ENCODE assay signal across 19 cellular contexts in genomic region chr1:152673016-152673415, GRCh38. TPM values are rescaled to one million over a fixed set of nuclear protein-coding genes. Genes with fewer than 3 reads are reported as not detected.
DNase-seq lines count a peak whose midpoint lies in the region; ATAC-seq and TF ChIP-seq lines count a peak whose summit lies in the region.
"Had no signal": no experiment of that assay in that cellular context is flagged by ENCODE, and none has a peak within 500 bp of the region (broad histone marks: within the 10 kb centered on the region; RNA-seq: fewer than 3 reads in every experiment).

No MANE protein-coding gene starts in this region.

- no peaks in the 10 kb centered on the region for H3K36me3 ChIP-seq in GM23338 (ENCODE audit: insufficient read depth)
- H3K36me3 ChIP-seq: BE2C had no signal

- H3K27ac Mint-ChIP-seq in GM23338 = no peak overlapping the region
- H3K27ac Mint-ChIP-seq: CD4-positive, alpha-beta memory T cell had no signal

- no peaks in the 10 kb centered on the region; the same call in 1 of the 2 replicates for H3K9me2 ChIP-seq in GM23338 (ENCODE audit: insufficient read depth)

- H3K4me1 ChIP-seq in GM23338 (ENCODE audit: insufficient read depth) = no peaks in the 10 kb centered on the region
- H3K4me1 ChIP-seq: A549, BE2C had no signal

- ATAC-seq in GM23338 (no peak), esophagus mucosa (peak; percentile 66), GM21526 (IDR thresholded peaks at IDR 0.05; ENCODE audit: low FRiP score, unreplicated experiment) (no peak), GM18870 (IDR thresholded peaks at IDR 0.05; ENCODE audit: unreplicated experiment) (no peak)
- ATAC-seq: A549, HCT116 had no signal

- H3K27ac ChIP-seq in GM23338 (ENCODE audit: low read depth) = no peak overlapping the region
- H3K27ac ChIP-seq: A549, C4-2B, HL-60 had no signal

- H3K4me2 ChIP-seq in GM23338 = no peak overlapping the region
- H3K4me2 ChIP-seq: A549 had no signal

- H3K36me3 Mint-ChIP-seq in GM23338 (ENCODE audit: low read depth) = no peaks in the 10 kb centered on the region
- H3K36me3 Mint-ChIP-seq: CD4-positive, alpha-beta memory T cell had no signal

- no peaks in the 10 kb centered on the region for H3F3A ChIP-seq in GM23338 (replicated peaks; ENCODE audit: low read depth)

- H3K4me3 Mint-ChIP-seq in GM23338 = no peak overlapping the region
- H3K4me3 Mint-ChIP-seq: CD4-positive, alpha-beta memory T cell had no signal

- TF ChIP-seq CTCF in GM23338 (conservative IDR thresholded peaks at IDR 0.05; ENCODE audit: low read depth in 2 of 2) = no peak

- H3K79me2 ChIP-seq in GM23338 (replicated peaks; ENCODE audit: insufficient read depth) = no peaks in the 10 kb centered on the region

- DNase-seq in GM23338 (ENCODE audit: low spot score) = no peak
- peak; percentile 2 for DNase-seq in RKO (ENCODE audit: low spot score)
- DNase-seq in SKM-1 treated with dmso at 0.1 percent for 144 hours (lab: John Stamatoyannopoulos, UW; ENCODE audit: unreplicated experiment) = no peak
- DNase-seq: BE2C; CD4-positive, alpha-beta memory T cell; COR-L47; DMS153; DMS79 treated with DMSO at 0.1 percent for 48 hours; EL; GDM1; IMR-90 had no signal

- H4K20me1 ChIP-seq in GM23338 (replicated peaks; ENCODE audit: insufficient read depth) = no peaks in the 10 kb centered on the region

- H3K9me3 Mint-ChIP-seq in GM23338 = no peaks in the 10 kb centered on the region; the same call in 2 of the 3 replicates
- H3K9me3 Mint-ChIP-seq: CD4-positive, alpha-beta memory T cell had no signal

- peak overlapping the region; percentile 23; the same call in 1 of the 2 replicates for H2AFZ ChIP-seq in GM23338

- peaks cover 2% of the 10 kb centered on the region for H3K27me3 Mint-ChIP-seq in GM23338 (ENCODE audit: insufficient read depth, low read depth, poor library complexity)

- no peaks in the 10 kb centered on the region for H3K27me3 ChIP-seq in GM23338 (ENCODE audit: insufficient read depth)
- H3K27me3 ChIP-seq: BE2C had no signal

- no peak overlapping the region for H3K4me3 ChIP-seq in GM23338
- H3K4me3 ChIP-seq: A549 had no signal

- no peaks in the 10 kb centered on the region for H3K4me1 Mint-ChIP-seq in GM23338
- H3K4me1 Mint-ChIP-seq: CD4-positive, alpha-beta memory T cell had no signal

TF ChIP-seq in GM23338, 12 proteins besides CTCF, POLR2A, EP300 and RAD21 (continues in another document):
- TF ChIP-seq STAT1 (IDR thresholded peaks at IDR 0.05; ENCODE audit: unreplicated experiment) = no peak
- no peak for TF ChIP-seq ZNF114 (CRISPR knock-in tag; IDR thresholded peaks at IDR 0.05)
- no peak for TF ChIP-seq EZH2 (IDR thresholded peaks at IDR 0.05; ENCODE audit: low read depth, unreplicated experiment)
- TF ChIP-seq POLR2AphosphoS5 (IDR thresholded peaks at IDR 0.05; ENCODE audit: low read depth) = no peak
- no peak for TF ChIP-seq EZH2phosphoT487 (IDR thresholded peaks at IDR 0.05; ENCODE audit: unreplicated experiment)
- no peak for TF ChIP-seq CREB1 (CRISPR knock-in tag; IDR thresholded peaks at IDR 0.05; ENCODE audit: low read depth)
- no peak for TF ChIP-seq ZNF331 (CRISPR knock-in tag; IDR thresholded peaks at IDR 0.05; ENCODE audit: low read depth)
- TF ChIP-seq JUNB (IDR thresholded peaks at IDR 0.05; ENCODE audit: unreplicated experiment) = no peak
- TF ChIP-seq, protein P1, sequence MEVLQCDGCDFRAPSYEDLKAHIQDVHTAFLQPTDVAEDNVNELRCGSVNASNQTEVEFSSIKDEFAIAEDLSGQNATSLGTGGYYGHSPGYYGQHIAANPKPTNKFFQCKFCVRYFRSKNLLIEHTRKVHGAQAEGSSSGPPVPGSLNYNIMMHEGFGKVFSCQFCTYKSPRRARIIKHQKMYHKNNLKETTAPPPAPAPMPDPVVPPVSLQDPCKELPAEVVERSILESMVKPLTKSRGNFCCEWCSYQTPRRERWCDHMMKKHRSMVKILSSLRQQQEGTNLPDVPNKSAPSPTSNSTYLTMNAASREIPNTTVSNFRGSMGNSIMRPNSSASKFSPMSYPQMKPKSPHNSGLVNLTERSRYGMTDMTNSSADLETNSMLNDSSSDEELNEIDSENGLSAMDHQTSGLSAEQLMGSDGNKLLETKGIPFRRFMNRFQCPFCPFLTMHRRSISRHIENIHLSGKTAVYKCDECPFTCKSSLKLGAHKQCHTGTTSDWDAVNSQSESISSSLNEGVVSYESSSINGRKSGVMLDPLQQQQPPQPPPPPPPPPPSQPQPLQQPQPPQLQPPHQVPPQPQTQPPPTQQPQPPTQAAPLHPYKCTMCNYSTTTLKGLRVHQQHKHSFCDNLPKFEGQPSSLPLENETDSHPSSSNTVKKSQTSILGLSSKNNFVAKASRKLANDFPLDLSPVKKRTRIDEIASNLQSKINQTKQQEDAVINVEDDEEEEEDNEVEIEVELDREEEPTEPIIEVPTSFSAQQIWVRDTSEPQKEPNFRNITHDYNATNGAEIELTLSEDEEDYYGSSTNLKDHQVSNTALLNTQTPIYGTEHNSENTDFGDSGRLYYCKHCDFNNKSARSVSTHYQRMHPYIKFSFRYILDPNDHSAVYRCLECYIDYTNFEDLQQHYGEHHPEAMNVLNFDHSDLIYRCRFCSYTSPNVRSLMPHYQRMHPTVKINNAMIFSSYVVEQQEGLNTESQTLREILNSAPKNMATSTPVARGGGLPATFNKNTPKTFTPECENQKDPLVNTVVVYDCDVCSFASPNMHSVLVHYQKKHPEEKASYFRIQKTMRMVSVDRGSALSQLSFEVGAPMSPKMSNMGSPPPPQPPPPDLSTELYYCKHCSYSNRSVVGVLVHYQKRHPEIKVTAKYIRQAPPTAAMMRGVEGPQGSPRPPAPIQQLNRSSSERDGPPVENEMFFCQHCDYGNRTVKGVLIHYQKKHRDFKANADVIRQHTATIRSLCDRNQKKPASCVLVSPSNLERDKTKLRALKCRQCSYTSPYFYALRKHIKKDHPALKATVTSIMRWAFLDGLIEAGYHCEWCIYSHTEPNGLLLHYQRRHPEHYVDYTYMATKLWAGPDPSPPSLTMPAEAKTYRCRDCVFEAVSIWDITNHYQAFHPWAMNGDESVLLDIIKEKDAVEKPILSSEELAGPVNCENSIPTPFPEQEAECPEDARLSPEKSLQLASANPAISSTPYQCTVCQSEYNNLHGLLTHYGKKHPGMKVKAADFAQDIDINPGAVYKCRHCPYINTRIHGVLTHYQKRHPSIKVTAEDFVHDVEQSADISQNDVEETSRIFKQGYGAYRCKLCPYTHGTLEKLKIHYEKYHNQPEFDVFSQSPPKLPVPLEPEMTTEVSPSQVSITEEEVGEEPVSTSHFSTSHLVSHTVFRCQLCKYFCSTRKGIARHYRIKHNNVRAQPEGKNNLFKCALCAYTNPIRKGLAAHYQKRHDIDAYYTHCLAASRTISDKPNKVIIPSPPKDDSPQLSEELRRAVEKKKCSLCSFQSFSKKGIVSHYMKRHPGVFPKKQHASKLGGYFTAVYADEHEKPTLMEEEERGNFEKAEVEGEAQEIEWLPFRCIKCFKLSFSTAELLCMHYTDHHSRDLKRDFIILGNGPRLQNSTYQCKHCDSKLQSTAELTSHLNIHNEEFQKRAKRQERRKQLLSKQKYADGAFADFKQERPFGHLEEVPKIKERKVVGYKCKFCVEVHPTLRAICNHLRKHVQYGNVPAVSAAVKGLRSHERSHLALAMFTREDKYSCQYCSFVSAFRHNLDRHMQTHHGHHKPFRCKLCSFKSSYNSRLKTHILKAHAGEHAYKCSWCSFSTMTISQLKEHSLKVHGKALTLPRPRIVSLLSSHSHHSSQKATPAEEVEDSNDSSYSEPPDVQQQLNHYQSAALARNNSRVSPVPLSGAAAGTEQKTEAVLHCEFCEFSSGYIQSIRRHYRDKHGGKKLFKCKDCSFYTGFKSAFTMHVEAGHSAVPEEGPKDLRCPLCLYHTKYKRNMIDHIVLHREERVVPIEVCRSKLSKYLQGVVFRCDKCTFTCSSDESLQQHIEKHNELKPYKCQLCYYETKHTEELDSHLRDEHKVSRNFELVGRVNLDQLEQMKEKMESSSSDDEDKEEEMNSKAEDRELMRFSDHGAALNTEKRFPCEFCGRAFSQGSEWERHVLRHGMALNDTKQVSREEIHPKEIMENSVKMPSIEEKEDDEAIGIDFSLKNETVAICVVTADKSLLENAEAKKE (CRISPR knock-in tag; IDR thresholded peaks at IDR 0.05) = no peak
- no peak for TF ChIP-seq NANOG (IDR thresholded peaks at IDR 0.05; ENCODE audit: borderline replicate concordance)

RNA-seq across cellular contexts. Expression of gene LCE2C, which starts 2.1 kb away (rescaled TPM):
- total RNA-seq in GM23338 (2014; rRNA removed; shearing (Covaris generic)) = not detected in 2 replicates
- not detected in 2 replicates for polyA plus RNA-seq in GM23338 (2016; fragmentation: Nextera tagmentation; extraction: Ambion mirVana)
- total RNA-seq in esophagus mucosa = not detected
- total RNA-seq: CD4-positive, alpha-beta memory T cell; IMR-90 had no signal
- polyA plus RNA-seq: A549; AG04450; CD4-positive, alpha-beta memory T cell; IMR-90 had no signal

RNA-seq across cellular contexts. Expression of gene LCE2D, which starts 9.8 kb away (rescaled TPM):
- total RNA-seq in GM23338 (2014; rRNA removed; shearing (Covaris generic)) = not detected in 2 replicates
- polyA plus RNA-seq in GM23338 (2016; fragmentation: Nextera tagmentation; extraction: Ambion mirVana) = not detected in 2 replicates
- not detected for total RNA-seq in esophagus mucosa
- total RNA-seq: CD4-positive, alpha-beta memory T cell; IMR-90 had no signal
- polyA plus RNA-seq: A549; AG04450; CD4-positive, alpha-beta memory T cell; IMR-90 had no signal

RNA-seq across cellular contexts. Expression of gene LCE2B, which starts 12.9 kb away (rescaled TPM):
- not detected in 2 replicates for total RNA-seq in GM23338 (2014; rRNA removed; shearing (Covaris generic))
- not detected in 2 replicates for polyA plus RNA-seq in GM23338 (2016; fragmentation: Nextera tagmentation; extraction: Ambion mirVana)
- total RNA-seq in esophagus mucosa = not detected
- total RNA-seq: CD4-positive, alpha-beta memory T cell; IMR-90 had no signal
- polyA plus RNA-seq: A549; AG04450; CD4-positive, alpha-beta memory T cell; IMR-90 had no signal

RNA-seq across cellular contexts. Expression of gene LCE2A, which starts 25.1 kb away (rescaled TPM):
- not detected in 2 replicates for total RNA-seq in GM23338 (2014; rRNA removed; shearing (Covaris generic))
- not detected in 2 replicates for polyA plus RNA-seq in GM23338 (2016; fragmentation: Nextera tagmentation; extraction: Ambion mirVana)
- not detected for total RNA-seq in esophagus mucosa
- total RNA-seq: CD4-positive, alpha-beta memory T cell; IMR-90 had no signal
- polyA plus RNA-seq: A549; AG04450; CD4-positive, alpha-beta memory T cell had no signal

RNA-seq across cellular contexts. Expression of gene LCE4A, which starts 34.9 kb away (rescaled TPM):
- not detected in 2 replicates for total RNA-seq in GM23338 (2014; rRNA removed; shearing (Covaris generic))
- not detected in 2 replicates for polyA plus RNA-seq in GM23338 (2016; fragmentation: Nextera tagmentation; extraction: Ambion mirVana)
- not detected for total RNA-seq in esophagus mucosa
- total RNA-seq: CD4-positive, alpha-beta memory T cell; IMR-90 had no signal
- polyA plus RNA-seq: A549; AG04450; CD4-positive, alpha-beta memory T cell; IMR-90 had no signal
